In genomic region chr2:20578895-20579825, GRCh38 we compare ENCODE assay signal across 1 cellular context.
TF ChIP-seq lines count a peak whose summit lies in the region.

No MANE protein-coding gene starts in this region.

TF ChIP-seq in K562, 482 proteins besides CTCF, POLR2A, EP300 and RAD21 (continued from another document and continues in another):
- TF ChIP-seq, protein P1, sequence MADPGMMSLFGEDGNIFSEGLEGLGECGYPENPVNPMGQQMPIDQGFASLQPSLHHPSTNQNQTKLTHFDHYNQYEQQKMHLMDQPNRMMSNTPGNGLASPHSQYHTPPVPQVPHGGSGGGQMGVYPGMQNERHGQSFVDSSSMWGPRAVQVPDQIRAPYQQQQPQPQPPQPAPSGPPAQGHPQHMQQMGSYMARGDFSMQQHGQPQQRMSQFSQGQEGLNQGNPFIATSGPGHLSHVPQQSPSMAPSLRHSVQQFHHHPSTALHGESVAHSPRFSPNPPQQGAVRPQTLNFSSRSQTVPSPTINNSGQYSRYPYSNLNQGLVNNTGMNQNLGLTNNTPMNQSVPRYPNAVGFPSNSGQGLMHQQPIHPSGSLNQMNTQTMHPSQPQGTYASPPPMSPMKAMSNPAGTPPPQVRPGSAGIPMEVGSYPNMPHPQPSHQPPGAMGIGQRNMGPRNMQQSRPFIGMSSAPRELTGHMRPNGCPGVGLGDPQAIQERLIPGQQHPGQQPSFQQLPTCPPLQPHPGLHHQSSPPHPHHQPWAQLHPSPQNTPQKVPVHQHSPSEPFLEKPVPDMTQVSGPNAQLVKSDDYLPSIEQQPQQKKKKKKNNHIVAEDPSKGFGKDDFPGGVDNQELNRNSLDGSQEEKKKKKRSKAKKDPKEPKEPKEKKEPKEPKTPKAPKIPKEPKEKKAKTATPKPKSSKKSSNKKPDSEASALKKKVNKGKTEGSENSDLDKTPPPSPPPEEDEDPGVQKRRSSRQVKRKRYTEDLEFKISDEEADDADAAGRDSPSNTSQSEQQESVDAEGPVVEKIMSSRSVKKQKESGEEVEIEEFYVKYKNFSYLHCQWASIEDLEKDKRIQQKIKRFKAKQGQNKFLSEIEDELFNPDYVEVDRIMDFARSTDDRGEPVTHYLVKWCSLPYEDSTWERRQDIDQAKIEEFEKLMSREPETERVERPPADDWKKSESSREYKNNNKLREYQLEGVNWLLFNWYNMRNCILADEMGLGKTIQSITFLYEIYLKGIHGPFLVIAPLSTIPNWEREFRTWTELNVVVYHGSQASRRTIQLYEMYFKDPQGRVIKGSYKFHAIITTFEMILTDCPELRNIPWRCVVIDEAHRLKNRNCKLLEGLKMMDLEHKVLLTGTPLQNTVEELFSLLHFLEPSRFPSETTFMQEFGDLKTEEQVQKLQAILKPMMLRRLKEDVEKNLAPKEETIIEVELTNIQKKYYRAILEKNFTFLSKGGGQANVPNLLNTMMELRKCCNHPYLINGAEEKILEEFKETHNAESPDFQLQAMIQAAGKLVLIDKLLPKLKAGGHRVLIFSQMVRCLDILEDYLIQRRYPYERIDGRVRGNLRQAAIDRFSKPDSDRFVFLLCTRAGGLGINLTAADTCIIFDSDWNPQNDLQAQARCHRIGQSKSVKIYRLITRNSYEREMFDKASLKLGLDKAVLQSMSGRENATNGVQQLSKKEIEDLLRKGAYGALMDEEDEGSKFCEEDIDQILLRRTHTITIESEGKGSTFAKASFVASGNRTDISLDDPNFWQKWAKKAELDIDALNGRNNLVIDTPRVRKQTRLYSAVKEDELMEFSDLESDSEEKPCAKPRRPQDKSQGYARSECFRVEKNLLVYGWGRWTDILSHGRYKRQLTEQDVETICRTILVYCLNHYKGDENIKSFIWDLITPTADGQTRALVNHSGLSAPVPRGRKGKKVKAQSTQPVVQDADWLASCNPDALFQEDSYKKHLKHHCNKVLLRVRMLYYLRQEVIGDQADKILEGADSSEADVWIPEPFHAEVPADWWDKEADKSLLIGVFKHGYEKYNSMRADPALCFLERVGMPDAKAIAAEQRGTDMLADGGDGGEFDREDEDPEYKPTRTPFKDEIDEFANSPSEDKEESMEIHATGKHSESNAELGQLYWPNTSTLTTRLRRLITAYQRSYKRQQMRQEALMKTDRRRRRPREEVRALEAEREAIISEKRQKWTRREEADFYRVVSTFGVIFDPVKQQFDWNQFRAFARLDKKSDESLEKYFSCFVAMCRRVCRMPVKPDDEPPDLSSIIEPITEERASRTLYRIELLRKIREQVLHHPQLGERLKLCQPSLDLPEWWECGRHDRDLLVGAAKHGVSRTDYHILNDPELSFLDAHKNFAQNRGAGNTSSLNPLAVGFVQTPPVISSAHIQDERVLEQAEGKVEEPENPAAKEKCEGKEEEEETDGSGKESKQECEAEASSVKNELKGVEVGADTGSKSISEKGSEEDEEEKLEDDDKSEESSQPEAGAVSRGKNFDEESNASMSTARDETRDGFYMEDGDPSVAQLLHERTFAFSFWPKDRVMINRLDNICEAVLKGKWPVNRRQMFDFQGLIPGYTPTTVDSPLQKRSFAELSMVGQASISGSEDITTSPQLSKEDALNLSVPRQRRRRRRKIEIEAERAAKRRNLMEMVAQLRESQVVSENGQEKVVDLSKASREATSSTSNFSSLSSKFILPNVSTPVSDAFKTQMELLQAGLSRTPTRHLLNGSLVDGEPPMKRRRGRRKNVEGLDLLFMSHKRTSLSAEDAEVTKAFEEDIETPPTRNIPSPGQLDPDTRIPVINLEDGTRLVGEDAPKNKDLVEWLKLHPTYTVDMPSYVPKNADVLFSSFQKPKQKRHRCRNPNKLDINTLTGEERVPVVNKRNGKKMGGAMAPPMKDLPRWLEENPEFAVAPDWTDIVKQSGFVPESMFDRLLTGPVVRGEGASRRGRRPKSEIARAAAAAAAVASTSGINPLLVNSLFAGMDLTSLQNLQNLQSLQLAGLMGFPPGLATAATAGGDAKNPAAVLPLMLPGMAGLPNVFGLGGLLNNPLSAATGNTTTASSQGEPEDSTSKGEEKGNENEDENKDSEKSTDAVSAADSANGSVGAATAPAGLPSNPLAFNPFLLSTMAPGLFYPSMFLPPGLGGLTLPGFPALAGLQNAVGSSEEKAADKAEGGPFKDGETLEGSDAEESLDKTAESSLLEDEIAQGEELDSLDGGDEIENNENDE (IDR thresholded peaks at IDR 0.05; ENCODE audit: low read depth, low read length) = no peak
- TF ChIP-seq E2F6 (IDR thresholded peaks at IDR 0.05; ENCODE audit: borderline replicate concordance in 1 of 2, extremely low read depth in 1 of 2, insufficient read depth in 1 of 2, insufficient read length in 1 of 2, low read depth in 1 of 2, low read length in 1 of 2, poor library complexity in 1 of 2, severe bottlenecking in 1 of 2) (peak; percentile 73 to 81), ZC3H11A (IDR thresholded peaks at IDR 0.05; ENCODE audit: low read depth, low read length) (0 out of 2 replicates have a peak, but pooled peaks have one; percentile 40), CCAR2 (IDR thresholded peaks at IDR 0.05; ENCODE audit: low read depth, low read length) (no peak), SRSF7 (optimal IDR thresholded peaks at IDR 0.05; ENCODE audit: low read depth, low read length) (no peak), CTBP1 (IDR thresholded peaks at IDR 0.05; ENCODE audit: borderline replicate concordance) (peak; percentile 62; the same call in 1 of the 2 replicates), SMARCE1 (IDR thresholded peaks at IDR 0.05) (peak; percentile 95), ZNF589 (CRISPR knock-in tag; IDR thresholded peaks at IDR 0.05; ENCODE audit: low read depth) (peak; percentile 96), RUNX1 (IDR thresholded peaks at IDR 0.05; ENCODE audit: low read depth) (no peak; the same call in 1 of the 2 replicates), EGR1 (conservative IDR thresholded peaks at IDR 0.05) (no peak), PHF21A (IDR thresholded peaks at IDR 0.05; ENCODE audit: borderline replicate concordance, low read depth) (no peak), ZNF143 (CRISPR knock-in tag; IDR thresholded peaks at IDR 0.05) (no peak), PHF20 (IDR thresholded peaks at IDR 0.05; ENCODE audit: partially characterized antibody) (no peak), TARDBP (IDR thresholded peaks at IDR 0.05) (no peak), CHD1 (IDR thresholded peaks at IDR 0.05; ENCODE audit: low read length) (no peak), PPARD (CRISPR knock-in tag; IDR thresholded peaks at IDR 0.05) (no peak), KDM4B (IDR thresholded peaks at IDR 0.05; ENCODE audit: borderline replicate concordance in 2 of 2, low read depth in 1 of 2) (no peak), DIDO1 (tag; IDR thresholded peaks at IDR 0.05; ENCODE audit: low read depth) (no peak), NBN (IDR thresholded peaks at IDR 0.05; ENCODE audit: low read depth) (no peak), NCOA2 (IDR thresholded peaks at IDR 0.05; ENCODE audit: partially characterized antibody in 2 of 2) (no peak), ARID4B (CRISPR knock-in tag; IDR thresholded peaks at IDR 0.05) (no peak), TAL1 (IDR thresholded peaks at IDR 0.05) (peak; percentile 85), MYC (IDR thresholded peaks at IDR 0.05; ENCODE audit: low read depth, low read length) (no peak), MYC (CRISPR knock-in tag; IDR thresholded peaks at IDR 0.05; ENCODE audit: borderline replicate concordance, low read depth) (peak; percentile 66; the same call in 1 of the 2 replicates), MIER1 (IDR thresholded peaks at IDR 0.05; ENCODE audit: low read depth) (no peak), PRPF4 (IDR thresholded peaks at IDR 0.05; ENCODE audit: insufficient read depth, low read depth, low read length, poor library complexity, severe bottlenecking) (no peak), TOE1 (IDR thresholded peaks at IDR 0.05; ENCODE audit: borderline replicate concordance) (0 out of 2 replicates have a peak, but pooled peaks have one; percentile 29), TOE1 (CRISPR knock-in tag; IDR thresholded peaks at IDR 0.05; ENCODE audit: borderline replicate concordance, low read depth) (0 out of 2 replicates have a peak, but pooled peaks have one; percentile 85), ZNF253 (CRISPR knock-in tag; conservative IDR thresholded peaks at IDR 0.05) (no peak), SRSF3 (IDR thresholded peaks at IDR 0.05; ENCODE audit: insufficient read depth, low read length) (no peak), CBFA2T2 (conservative IDR thresholded peaks at IDR 0.05) (peak; percentile 83), CREM (IDR thresholded peaks at IDR 0.05; ENCODE audit: low read depth) (peak; percentile 69), MEF2D (tag; conservative IDR thresholded peaks at IDR 0.05; ENCODE audit: low read depth) (peak; percentile 83), NFIX (CRISPR knock-in tag; IDR thresholded peaks at IDR 0.05; ENCODE audit: low read depth) (no peak), ZNF699 (CRISPR knock-in tag; IDR thresholded peaks at IDR 0.05; ENCODE audit: insufficient replicate concordance) (no peak), TAF1 (IDR thresholded peaks at IDR 0.05; ENCODE audit: control insufficient read depth, extremely low read depth, insufficient read depth, low read length, severe bottlenecking) (peak; percentile 34), HNRNPL (IDR thresholded peaks at IDR 0.05; ENCODE audit: low read depth, low read length) (no peak), PHB (CRISPR knock-in tag; IDR thresholded peaks at IDR 0.05) (no peak), POLR2B (IDR thresholded peaks at IDR 0.05; ENCODE audit: low read depth, partially characterized antibody) (no peak), POLR2H (tag; IDR thresholded peaks at IDR 0.05; ENCODE audit: low read depth) (no peak; the same call in 1 of the 2 replicates)
- TF ChIP-seq, protein P2, sequence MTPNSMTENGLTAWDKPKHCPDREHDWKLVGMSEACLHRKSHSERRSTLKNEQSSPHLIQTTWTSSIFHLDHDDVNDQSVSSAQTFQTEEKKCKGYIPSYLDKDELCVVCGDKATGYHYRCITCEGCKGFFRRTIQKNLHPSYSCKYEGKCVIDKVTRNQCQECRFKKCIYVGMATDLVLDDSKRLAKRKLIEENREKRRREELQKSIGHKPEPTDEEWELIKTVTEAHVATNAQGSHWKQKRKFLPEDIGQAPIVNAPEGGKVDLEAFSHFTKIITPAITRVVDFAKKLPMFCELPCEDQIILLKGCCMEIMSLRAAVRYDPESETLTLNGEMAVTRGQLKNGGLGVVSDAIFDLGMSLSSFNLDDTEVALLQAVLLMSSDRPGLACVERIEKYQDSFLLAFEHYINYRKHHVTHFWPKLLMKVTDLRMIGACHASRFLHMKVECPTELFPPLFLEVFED (CRISPR knock-in tag; conservative IDR thresholded peaks at IDR 0.05) = no peak
- TF ChIP-seq, protein P3, sequence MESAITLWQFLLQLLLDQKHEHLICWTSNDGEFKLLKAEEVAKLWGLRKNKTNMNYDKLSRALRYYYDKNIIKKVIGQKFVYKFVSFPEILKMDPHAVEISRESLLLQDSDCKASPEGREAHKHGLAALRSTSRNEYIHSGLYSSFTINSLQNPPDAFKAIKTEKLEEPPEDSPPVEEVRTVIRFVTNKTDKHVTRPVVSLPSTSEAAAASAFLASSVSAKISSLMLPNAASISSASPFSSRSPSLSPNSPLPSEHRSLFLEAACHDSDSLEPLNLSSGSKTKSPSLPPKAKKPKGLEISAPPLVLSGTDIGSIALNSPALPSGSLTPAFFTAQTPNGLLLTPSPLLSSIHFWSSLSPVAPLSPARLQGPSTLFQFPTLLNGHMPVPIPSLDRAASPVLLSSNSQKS (CRISPR knock-in tag; IDR thresholded peaks at IDR 0.05) = no peak
